28 cellular contexts compared by ENCODE assay signal in the genomic region with DNA sequence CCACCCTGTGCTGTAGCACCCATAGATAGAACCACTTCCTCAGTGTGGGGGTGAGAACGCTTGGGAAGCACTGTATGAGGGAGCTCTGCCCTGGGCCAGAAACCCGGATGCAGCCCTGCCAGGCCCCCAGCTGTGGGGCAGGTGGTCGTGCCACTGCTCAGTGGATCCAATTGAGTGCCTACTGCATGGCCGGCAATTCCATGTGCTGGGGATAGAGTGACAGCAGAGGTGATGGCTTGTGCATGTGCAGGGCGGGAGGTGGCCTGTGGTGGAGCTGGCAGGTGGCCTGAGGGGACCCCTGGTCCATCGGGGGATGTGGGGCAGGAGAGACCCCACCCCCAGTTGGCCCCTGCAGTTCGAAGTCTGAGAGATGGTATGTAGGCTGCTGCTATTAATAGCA.
"Had no signal": no experiment of that assay in that cellular context is flagged by ENCODE, and none has a peak within 500 bp of the region (broad histone marks: within the 10 kb centered on the region; RNA-seq: fewer than 3 reads in every experiment).

No MANE protein-coding gene starts in this region.

- H3K27me3 ChIP-seq: pancreas, spleen, suprapubic skin, testis, transverse colon, upper lobe of right lung, uterus had no signal

- ATAC-seq: naive thymus-derived CD8-positive, alpha-beta T cell; natural killer cell treated with Interleukin-12 subunit alpha and Interleukin-12 subunit beta and Interleukin-15 and Interleukin-18, amount 100 ng/mL, for 72 hours; pancreas; psoas muscle; right cardiac atrium; sciatic nerve; stimulated activated memory B cell treated with anti-CD40 and anti-IgM and Interleukin-4, amounts not matched to agents 10 μg/mL and 1 μg/mL and 100 μg/mL, for 72 hours; stimulated activated naive CD8-positive, alpha-beta T cell treated with anti-CD3 and anti-CD28 coated beads, Interleukin-15, amount 100 ng/mL, for 72 hours; stimulated activated naive CD8-positive, alpha-beta T cell treated with anti-CD3 and anti-CD28 coated beads, Interleukin-15, Interleukin-2, amounts not matched to agents 100 U/mL and 50 U/mL, for 24 hours; upper lobe of right lung had no signal

- H3K4me1 ChIP-seq: psoas muscle had no signal

- H3K27ac ChIP-seq: pancreas, psoas muscle, skin epidermis, spleen, suprapubic skin, testis, tibial artery, transverse colon, upper lobe of right lung had no signal

- H3K36me3 ChIP-seq: pancreas, spleen, suprapubic skin, tibial artery, transverse colon, upper lobe of right lung, uterus had no signal

- H3K9me3 ChIP-seq: pancreas, psoas muscle, suprapubic skin, testis, tibial artery, transverse colon, upper lobe of right lung, uterus had no signal

- DNase-seq: naive B cell; nephron progenitor cell; occipital lobe; pancreas; psoas muscle; right cardiac atrium; spleen; stimulated activated CD4-positive, alpha-beta T cell treated with anti-CD3 and anti-CD28 coated beads, Interleukin-12 subunit alpha, Interleukin-12 subunit beta, amount 100 ng/mL, for 4 hours; stimulated activated CD4-positive, alpha-beta T cell treated with anti-CD3 and anti-CD28 coated beads, Interleukin-1b, Interleukin-23, amount 100 ng/mL, for 48 hours; stimulated activated CD4-positive, alpha-beta T cell treated with anti-CD3 and anti-CD28 coated beads, Interleukin-4, amount 100 ng/mL, for 1 hour; stimulated activated CD4-positive, alpha-beta T cell treated with anti-CD3 and anti-CD28 coated beads, Interleukin-4, amount 100 ng/mL, for 4 hours; stimulated activated CD8-positive, alpha-beta memory T cell treated with anti-CD3 and anti-CD28 coated beads, Interleukin-4, amount 100 ng/mL, for 48 hours; stimulated activated naive CD4-positive, alpha-beta T cell; stimulated activated naive CD8-positive, alpha-beta T cell treated with anti-CD3 and anti-CD28 coated beads, Interleukin-15, amount 100 ng/mL, for 72 hours; stimulated activated naive CD8-positive, alpha-beta T cell treated with anti-CD3 and anti-CD28 coated beads, Interleukin-15, Interleukin-2, amounts not matched to agents 100 U/mL and 50 U/mL, for 24 hours; substantia nigra; testis; tibial artery; transverse colon; upper lobe of right lung; uterus had no signal

- H3K4me3 ChIP-seq: pancreas, psoas muscle, skin epidermis, smooth muscle cell, spleen, suprapubic skin, testis, tibial artery, transverse colon, upper lobe of right lung, uterus had no signal

- H3K4me2 ChIP-seq: smooth muscle cell had no signal
